In genomic region chr3:34132069-34132677, GRCh38 we compare ENCODE assay signal across 30 cellular contexts.
DNase-seq lines count a peak whose midpoint lies in the region; ATAC-seq and TF ChIP-seq lines count a peak whose summit lies in the region.
"Had no signal": no experiment of that assay in that cellular context is flagged by ENCODE, and none has a peak within 500 bp of the region (broad histone marks: within the 10 kb centered on the region; RNA-seq: fewer than 3 reads in every experiment).

No MANE protein-coding gene starts in this region.

- H3K4me3 Mint-ChIP-seq in activated CD4-positive, alpha-beta memory T cell treated with anti-CD3 and anti-CD28 coated beads for 36 hours: no peak overlapping the region
- H3K4me3 Mint-ChIP-seq: activated CD4-positive, alpha-beta T cell treated with anti-CD3 and anti-CD28 coated beads, Interleukin-2, amount 10 ng/mL, durations not matched to agents 24 days and 14 days; CD14-positive monocyte; GM23338; neural progenitor cell; stimulated activated memory B cell treated with anti-CD40 and anti-IgM and Interleukin-4, amounts not matched to agents 10 μg/mL and 1 μg/mL and 100 μg/mL, for 72 hours had no signal

- no peaks in the 10 kb centered on the region for H3K27me3 ChIP-seq in testis
- H3K27me3 ChIP-seq: adrenal gland, heart right ventricle, neural progenitor cell, right lobe of liver, suprapubic skin had no signal

- peaks cover 5% of the 10 kb centered on the region for H3K4me1 ChIP-seq in testis
- H3K4me1 ChIP-seq: adrenal gland, neural progenitor cell, parathyroid adenoma, right lobe of liver, suprapubic skin had no signal

- WGBS in testis, 2 donors: 27 to 30% methylated on average over 2 of the region's 2 CpGs

- H3K36me3 ChIP-seq in testis (ENCODE audit: low read depth, missing control alignments): no peaks in the 10 kb centered on the region
- H3K36me3 ChIP-seq: adrenal gland, heart right ventricle, neural progenitor cell, right lobe of liver, suprapubic skin had no signal

- POLR2A ChIA-PET in activated CD4-positive, alpha-beta memory T cell treated with anti-CD3 and anti-CD28 coated beads for 36 hours (lab: Charles Lee): no interaction called here

- H3K27me3 Mint-ChIP-seq in activated CD4-positive, alpha-beta memory T cell treated with anti-CD3 and anti-CD28 coated beads for 36 hours: no peaks in the 10 kb centered on the region
- H3K27me3 Mint-ChIP-seq: activated CD4-positive, alpha-beta T cell treated with anti-CD3 and anti-CD28 coated beads, Interleukin-2, amount 10 ng/mL, durations not matched to agents 24 days and 14 days had no signal

- H3K4me3 ChIP-seq in fibroblast of pulmonary artery (replicated peaks; ENCODE audit: low read depth, low read length): no peak overlapping the region
- H3K4me3 ChIP-seq in skeletal muscle cell (ENCODE audit: low read depth, low read length): no peak overlapping the region
- no peak overlapping the region for H3K4me3 ChIP-seq in testis
- H3K4me3 ChIP-seq: adrenal gland, coronary artery, GM23338, heart right ventricle, neural progenitor cell, right lobe of liver, suprapubic skin had no signal

- H3K9me3 ChIP-seq in testis: no peaks in the 10 kb centered on the region
- H3K9me3 ChIP-seq: adrenal gland, right lobe of liver had no signal

- H3K4me1 Mint-ChIP-seq in activated CD4-positive, alpha-beta memory T cell treated with anti-CD3 and anti-CD28 coated beads for 36 hours (ENCODE audit: low read depth): no peaks in the 10 kb centered on the region
- H3K4me1 Mint-ChIP-seq: activated CD4-positive, alpha-beta T cell treated with anti-CD3 and anti-CD28 coated beads, Interleukin-2, amount 10 ng/mL, durations not matched to agents 24 days and 14 days; GM23338; neural progenitor cell; stimulated activated memory B cell treated with anti-CD40 and anti-IgM and Interleukin-4, amounts not matched to agents 10 μg/mL and 1 μg/mL and 100 μg/mL, for 72 hours had no signal

- intact Hi-C loops in activated CD4-positive, alpha-beta memory T cell treated with anti-CD3 and anti-CD28 coated beads for 36 hours (cut with micrococcal nuclease): no loop called here
- intact Hi-C loops in testis (cut with DNase I; ENCODE audit: low total_unique reads): no loop called here

- TF ChIP-seq CTCF in fibroblast of pulmonary artery (IDR thresholded peaks at IDR 0.05; ENCODE audit: low read length, missing control alignments) (no peak), testis (IDR thresholded peaks at IDR 0.05) (no peak)

- peak; percentile 42 to 43 for DNase-seq in Kasumi-1 (lab: John Stamatoyannopoulos, UW)
- peak; percentile 15 for DNase-seq in NCI-H82 treated with DMSO at 0.1 percent for 48 hours (lab: John Stamatoyannopoulos, UW; ENCODE audit: unreplicated experiment)
- DNase-seq in fibroblast of pulmonary artery (ENCODE audit: low read depth): peak; percentile 58
- DNase-seq in skeletal muscle cell (ENCODE audit: low read depth): peak; percentile 28
- no peak for DNase-seq in activated CD4-positive, alpha-beta memory T cell treated with anti-CD3 and anti-CD28 coated beads for 36 hours
- DNase-seq in testis: no peak
- DNase-seq: activated CD4-positive, alpha-beta T cell treated with anti-CD3 and anti-CD28 coated beads, Interleukin-2, amount 10 ng/mL, durations not matched to agents 24 days and 14 days; activated naive CD4-positive, alpha-beta T cell treated with Interleukin-2 at 50 U/mL for 16 hours; activated T-cell treated with anti-CD3 and anti-CD28 coated beads, Interleukin-2, amount 50 U/mL, for 48 hours; effector memory CD4-positive, alpha-beta T cell; erythroblast; foreskin fibroblast; heart right ventricle; Karpas-422; NCI-H187 treated with DMSO at 0.1 percent for 48 hours; NCI-H774; right lobe of liver; stimulated activated CD4-positive, alpha-beta T cell treated with anti-CD3 and anti-CD28 coated beads, Interleukin-4, amount 100 ng/mL, for 4 hours; T-helper 2 cell had no signal

- H3K27ac ChIP-seq in testis: no peak overlapping the region
- H3K27ac ChIP-seq: adrenal gland, coronary artery, heart right ventricle, neural progenitor cell, parathyroid adenoma, right lobe of liver, suprapubic skin, VCaP had no signal

- no peaks in the 10 kb centered on the region for H3K9me3 Mint-ChIP-seq in activated CD4-positive, alpha-beta memory T cell treated with anti-CD3 and anti-CD28 coated beads for 36 hours
- H3K9me3 Mint-ChIP-seq: activated CD4-positive, alpha-beta T cell treated with anti-CD3 and anti-CD28 coated beads, Interleukin-2, amount 10 ng/mL, durations not matched to agents 24 days and 14 days had no signal

- TF ChIP-seq POLR2A in testis (IDR thresholded peaks at IDR 0.05): no peak

- CTCF ChIA-PET in activated CD4-positive, alpha-beta memory T cell treated with anti-CD3 and anti-CD28 coated beads for 36 hours (lab: Charles Lee): no interaction called here

- no peak for ATAC-seq in HG03025 (IDR thresholded peaks at IDR 0.05; ENCODE audit: low FRiP score, unreplicated experiment)
- ATAC-seq: GM23338; right lobe of liver; SK-N-SH treated with all-trans-retinoic acid at 6 μM for 48 hours; stimulated activated memory B cell treated with anti-CD40 and anti-IgM and Interleukin-4, amounts not matched to agents 10 μg/mL and 1 μg/mL and 100 μg/mL, for 72 hours had no signal

- H3K36me3 Mint-ChIP-seq in activated CD4-positive, alpha-beta memory T cell treated with anti-CD3 and anti-CD28 coated beads for 36 hours: no peaks in the 10 kb centered on the region
- H3K36me3 Mint-ChIP-seq: CD14-positive monocyte; neural progenitor cell; stimulated activated memory B cell treated with anti-CD40 and anti-IgM and Interleukin-4, amounts not matched to agents 10 μg/mL and 1 μg/mL and 100 μg/mL, for 72 hours had no signal

- H3K27ac Mint-ChIP-seq in activated CD4-positive, alpha-beta memory T cell treated with anti-CD3 and anti-CD28 coated beads for 36 hours: no peak overlapping the region
- H3K27ac Mint-ChIP-seq: activated CD4-positive, alpha-beta T cell treated with anti-CD3 and anti-CD28 coated beads, Interleukin-2, amount 10 ng/mL, durations not matched to agents 24 days and 14 days; CD14-positive monocyte; GM23338; neural progenitor cell; stimulated activated memory B cell treated with anti-CD40 and anti-IgM and Interleukin-4, amounts not matched to agents 10 μg/mL and 1 μg/mL and 100 μg/mL, for 72 hours had no signal

Comparison
In these comparisons a context has a peak if more than half of its experiments do, and no peak if none do; other contexts are left out.
1. DNase-seq: peak in Kasumi-1 (2 of 2), NCI-H82 treated with DMSO at 0.1 percent for 48 hours (single experiment), fibroblast of pulmonary artery (single experiment) and skeletal muscle cell (single experiment); none in activated CD4-positive, alpha-beta memory T cell treated with anti-CD3 and anti-CD28 coated beads for 36 hours (single experiment) and testis (single experiment).